1 cellular context compared by ENCODE assay signal in the genomic region with DNA sequence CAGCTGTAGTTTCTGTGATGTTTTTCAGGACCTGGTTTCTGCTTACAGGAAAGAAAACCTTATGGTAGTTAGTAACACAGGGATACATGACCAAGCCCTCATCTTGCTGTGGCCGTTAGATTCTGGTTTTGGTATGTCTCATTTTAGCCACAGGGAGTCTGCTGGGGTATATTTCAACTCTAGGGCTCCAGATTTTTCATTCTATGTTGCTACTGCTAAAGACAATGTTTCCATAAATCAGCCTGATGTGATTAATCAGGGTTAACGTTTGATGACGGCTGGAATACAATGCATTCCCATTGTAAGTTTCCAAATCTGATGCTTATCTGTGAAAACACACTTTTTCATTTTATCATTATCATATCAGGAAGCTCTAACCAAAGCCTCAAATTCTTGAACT.
A peak's percentile ranks its signal among the peaks of the same experiment; 100 is the strongest.
TF ChIP-seq lines count a peak whose summit lies in the region.

No MANE protein-coding gene starts in this region.

TF ChIP-seq in GM12878, 131 proteins besides CTCF, POLR2A, EP300 and RAD21:
- TF ChIP-seq FOXM1 (IDR thresholded peaks at IDR 0.05; ENCODE audit: low read depth, low read length) = peak; percentile 45; the same call in 1 of the 2 replicates
- no peak for TF ChIP-seq SMAD5 (IDR thresholded peaks at IDR 0.05; ENCODE audit: low read depth)
- peak; percentile 63; the same call in 1 of the 2 replicates for TF ChIP-seq NFIC (IDR thresholded peaks at IDR 0.05; ENCODE audit: low read depth, low read length)
- 0 out of 2 replicates have a peak, but pooled peaks have one; percentile 26 for TF ChIP-seq IKZF1 (conservative IDR thresholded peaks at IDR 0.05)
- TF ChIP-seq RUNX3 (IDR thresholded peaks at IDR 0.05; ENCODE audit: low read length) = peak; percentile 88
- TF ChIP-seq JUNB (IDR thresholded peaks at IDR 0.05) = peak; percentile 60
